Comparison of ENCODE assay signal across 26 cellular contexts in the genomic region with DNA sequence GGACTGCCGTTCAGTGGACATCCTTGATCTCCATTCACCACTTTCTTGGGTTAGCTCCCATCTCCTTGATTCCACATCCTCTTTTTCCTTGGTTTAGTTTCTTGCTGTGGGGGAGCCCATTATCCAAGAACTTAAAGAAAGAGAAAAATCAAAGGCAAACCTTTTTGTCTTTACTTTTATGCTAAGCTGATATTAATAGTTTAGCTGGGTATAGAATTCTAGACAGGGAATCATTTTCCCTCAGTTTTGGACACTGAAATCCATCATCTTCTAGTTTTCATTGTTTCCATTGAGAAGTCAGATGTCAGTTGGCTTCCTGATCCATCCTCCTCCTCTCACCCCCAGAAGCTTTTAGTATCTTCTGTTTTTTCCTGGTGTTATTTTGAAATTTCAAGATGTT. TPM values are rescaled to one million over a fixed set of nuclear protein-coding genes. Genes with fewer than 3 reads are reported as not detected.
DNase-seq lines count a peak whose midpoint lies in the region; ATAC-seq and TF ChIP-seq lines count a peak whose summit lies in the region.
"Had no signal": no experiment of that assay in that cellular context is flagged by ENCODE, and none has a peak within 500 bp of the region (broad histone marks: within the 10 kb centered on the region; RNA-seq: fewer than 3 reads in every experiment).

No MANE protein-coding gene starts in this region.

- CTCF ChIA-PET in HEK293 (lab: Yijun Ruan, JAX): interaction anchor here (0.5 to 4.1 kb wide), 6 partner anchors 8 to 435 kb away, joined by 3 to 41 read pairs (median 4); no protein-coding TSS in a partner anchor
- CTCF ChIA-PET in WTC11 (lab: Charles Lee): interaction anchor here (0.7 to 2.1 kb wide), 7 partner anchors 17 to 435 kb away, joined by 3 to 7 read pairs (median 4); a partner anchor contains a TSS
- CTCF ChIA-PET in GM10248 (lab: Yijun Ruan, JAX): interaction anchor here (3.1 kb wide), 1 partner anchor 52 kb away, joined by 24 read pairs; no protein-coding TSS in a partner anchor

- peaks cover 22% of the 10 kb centered on the region for H3K36me3 Mint-ChIP-seq in WTC11
- H3K36me3 Mint-ChIP-seq in endothelial cell (ENCODE audit: low read depth, unreplicated experiment): peaks cover 9% of the 10 kb centered on the region
- H3K36me3 Mint-ChIP-seq: CD14-positive monocyte; CD4-positive, CD25-positive, alpha-beta regulatory T cell had no signal

- H3K9me3 Mint-ChIP-seq in WTC11: peaks cover 44% of the 10 kb centered on the region
- H3K9me3 Mint-ChIP-seq in endothelial cell (ENCODE audit: unreplicated experiment): peaks cover 13% of the 10 kb centered on the region

- H3K4me1 ChIP-seq in HEK293 (ENCODE audit: control insufficient read depth, insufficient read depth, low read length): no peaks in the 10 kb centered on the region

- DNase-seq in WTC11 (ENCODE audit: low spot score) (no peak), endothelial cell (ENCODE audit: low spot score) (no peak), cerebellar nuclear complex (lab: John Stamatoyannopoulos, UW) (no peak), GM10248 (ENCODE audit: extremely low spot score) (no peak), NK-92 (lab: John Stamatoyannopoulos, UW; ENCODE audit: unreplicated experiment) (no peak)
- DNase-seq: 8988T; ACHN; BE2C; C1 segment of cervical spinal cord; CD4-positive, alpha-beta memory T cell; CD4-positive, CD25-positive, alpha-beta regulatory T cell; CD8-positive, alpha-beta memory T cell; COR-L47; DMS 273 treated with DMSO at 0.1 percent for 48 hours; DMS153; DMS53; DMS79; DND-41; EL; GDM1 had no signal

- no peaks in the 10 kb centered on the region for H3K9me3 ChIP-seq in HEK293 (ENCODE audit: control insufficient read depth, insufficient read depth, low read depth, low read length)

- ATAC-seq in WTC11: no peak

- H3K27ac Mint-ChIP-seq in WTC11 (no peak overlapping the region), endothelial cell (ENCODE audit: unreplicated experiment) (no peak overlapping the region)
- H3K27ac Mint-ChIP-seq: CD4-positive, alpha-beta memory T cell; CD4-positive, CD25-positive, alpha-beta regulatory T cell; CD8-positive, alpha-beta memory T cell had no signal

- H3K4me3 ChIP-seq in HEK293 (ENCODE audit: low read depth, low read length): no peak overlapping the region
- H3K4me3 ChIP-seq: BLaER1 had no signal

- TF ChIP-seq CTCF in HEK293 (tag by site-specific recombination; IDR thresholded peaks at IDR 0.05) (no peak), WTC11 (IDR thresholded peaks at IDR 0.05) (no peak), endothelial cell (IDR thresholded peaks at IDR 0.05; ENCODE audit: unreplicated experiment) (no peak), GM10248 (IDR thresholded peaks at IDR 0.05; ENCODE audit: control extremely low read depth, extremely low read depth, low read depth, missing control alignments) (no peak)

- no peak overlapping the region for H3K27ac ChIP-seq in HEK293 (ENCODE audit: extremely low read depth, low read depth, low read length)
- H3K27ac ChIP-seq: BLaER1 had no signal

- no peak overlapping the region for H3K4me3 Mint-ChIP-seq in WTC11
- peak overlapping the region; percentile 66 for H3K4me3 Mint-ChIP-seq in endothelial cell (ENCODE audit: unreplicated experiment)
- H3K4me3 Mint-ChIP-seq: CD14-positive monocyte; CD4-positive, alpha-beta memory T cell; CD4-positive, CD25-positive, alpha-beta regulatory T cell; CD8-positive, alpha-beta memory T cell had no signal

- peaks cover 27% of the 10 kb centered on the region for H3K27me3 Mint-ChIP-seq in WTC11 (ENCODE audit: low read depth)
- H3K27me3 Mint-ChIP-seq in endothelial cell (ENCODE audit: unreplicated experiment): peaks cover 6% of the 10 kb centered on the region

- no peaks in the 10 kb centered on the region for H3K36me3 ChIP-seq in HEK293 (ENCODE audit: control insufficient read depth in 2 of 2, insufficient read depth in 1 of 2, low read length in 2 of 2)
- H3K36me3 ChIP-seq: BE2C, BLaER1 had no signal

- no peaks in the 10 kb centered on the region for H3K4me1 Mint-ChIP-seq in WTC11
- H3K4me1 Mint-ChIP-seq in endothelial cell (ENCODE audit: unreplicated experiment): no peaks in the 10 kb centered on the region
- H3K4me1 Mint-ChIP-seq: CD14-positive monocyte; CD4-positive, alpha-beta memory T cell; CD4-positive, CD25-positive, alpha-beta regulatory T cell; CD8-positive, alpha-beta memory T cell had no signal

- POLR2A ChIA-PET in HEK293 (lab: Yijun Ruan, JAX) (no interaction called here), WTC11 (lab: Charles Lee) (no interaction called here), GM10248 (lab: Yijun Ruan, JAX) (no interaction called here)

TF ChIP-seq in HEK293, 187 proteins besides CTCF, POLR2A, EP300 and RAD21:
- TF ChIP-seq SETDB1 (IDR thresholded peaks at IDR 0.05; ENCODE audit: insufficient read length, low read length) (peak; percentile 68), SP3 (tag by site-specific recombination; IDR thresholded peaks at IDR 0.05) (no peak)

TF ChIP-seq in WTC11, 78 proteins besides CTCF, POLR2A, EP300 and RAD21:
- TF ChIP-seq TCF7 (CRISPR knock-in tag; IDR thresholded peaks at IDR 0.05; ENCODE audit: low read depth) (no peak), ZNF317 (CRISPR knock-in tag; IDR thresholded peaks at IDR 0.05; ENCODE audit: borderline replicate concordance, low read depth) (0 out of 2 replicates have a peak, but pooled peaks have one; percentile 29)

RNA-seq across cellular contexts. Expression of a gene that starts 8.8 kb away (rescaled TPM):
- 36.4 to 53.4 TPM (median 39.5 TPM) in 3 replicates for total RNA-seq in WTC11 (2021)
- total RNA-seq in endothelial cell (ENCODE audit: unreplicated experiment): 96.9 TPM

RNA-seq across cellular contexts. Expression of a gene that starts 44.1 kb away (rescaled TPM):
- total RNA-seq in WTC11 (2021): 3.4 to 3.8 TPM (median 3.5 TPM) in 3 replicates
- 1.2 TPM for total RNA-seq in endothelial cell (ENCODE audit: unreplicated experiment)
- total RNA-seq: A673; CD4-positive, alpha-beta memory T cell; CD4-positive, CD25-positive, alpha-beta regulatory T cell; CD8-positive, alpha-beta memory T cell; Daoy; G401 had no signal
